15 cellular contexts compared by ENCODE assay signal in genomic region chrX:40729923-40730584, GRCh38. TPM values are rescaled to one million over a fixed set of nuclear protein-coding genes. Genes with fewer than 3 reads are reported as not detected.
DNase-seq lines count a peak whose midpoint lies in the region; ATAC-seq and TF ChIP-seq lines count a peak whose summit lies in the region.
"Had no signal": no experiment of that assay in that cellular context is flagged by ENCODE, and none has a peak within 500 bp of the region (broad histone marks: within the 10 kb centered on the region; RNA-seq: fewer than 3 reads in every experiment).

No MANE protein-coding gene starts in this region.

- 0 out of 2 replicates have a peak overlapping the region, but pooled peaks have one; percentile 10 for H3K4me3 ChIP-seq in HUES64 (ENCODE audit: low read length)
- H3K4me3 ChIP-seq in muscle layer of duodenum (ENCODE audit: low read depth in 1 of 2, low read length in 2 of 2) = peak overlapping the region in 1 of 2 donors; percentile 28
- H3K4me3 ChIP-seq: HAP-1, skin epidermis had no signal

- no peak for TF ChIP-seq POLR2A in GM18505 (IDR thresholded peaks at IDR 0.05; ENCODE audit: borderline replicate concordance, extremely low read depth, insufficient read depth, insufficient read length)

- H3K4me1 Mint-ChIP-seq in CD14-positive monocyte = peaks cover 45% of the 10 kb centered on the region
- H3K4me1 Mint-ChIP-seq in activated naive CD8-positive, alpha-beta T cell treated with anti-CD3 and anti-CD28 coated beads, Interleukin-2, amount 50 U/mL, for 24 hours = peaks cover 66% of the 10 kb centered on the region

- WGBS in HUES64 = 61% methylated on average over 2 of the region's 4 CpGs

- peaks cover 0 to 3% (median 0%) of the 10 kb centered on the region in 7 donors for H3K9me3 Mint-ChIP-seq in CD14-positive monocyte
- no peaks in the 10 kb centered on the region for H3K9me3 Mint-ChIP-seq in activated naive CD8-positive, alpha-beta T cell treated with anti-CD3 and anti-CD28 coated beads, Interleukin-2, amount 50 U/mL, for 24 hours

- H3K36me3 Mint-ChIP-seq in CD14-positive monocyte = peaks cover 17 to 28% of the 10 kb centered on the region in 2 donors
- peaks cover 32% of the 10 kb centered on the region for H3K36me3 Mint-ChIP-seq in activated naive CD8-positive, alpha-beta T cell treated with anti-CD3 and anti-CD28 coated beads, Interleukin-2, amount 50 U/mL, for 24 hours (ENCODE audit: low read depth)

- peaks cover 4% of the 10 kb centered on the region; the same call in 1 of the 2 replicates for H3K4me1 ChIP-seq in HUES64 (ENCODE audit: insufficient read depth, low read length)
- H3K4me1 ChIP-seq in muscle layer of duodenum (ENCODE audit: control insufficient read depth in 1 of 2, insufficient read depth in 2 of 2, low read length in 2 of 2) = peaks cover 3 to 16% of the 10 kb centered on the region in 2 donors

- TF ChIP-seq CTCF in CD14-positive monocyte (IDR thresholded peaks at IDR 0.05) = no peak

- H3K36me3 ChIP-seq in HUES64 (ENCODE audit: insufficient read depth, low read length) (peaks cover 39% of the 10 kb centered on the region), muscle layer of duodenum (ENCODE audit: control insufficient read depth in 1 of 2, insufficient read depth in 2 of 2, low read length in 2 of 2) (peaks cover 0 to 5% of the 10 kb centered on the region in 2 donors)

- H3K27ac ChIP-seq in HUES64 (ENCODE audit: low read depth, low read length) (no peak overlapping the region), muscle layer of duodenum (ENCODE audit: low read length) (peak overlapping the region; percentile 21)
- H3K27ac ChIP-seq: C4-2B, skin epidermis had no signal

- no peak for ATAC-seq in activated naive CD8-positive, alpha-beta T cell treated with anti-CD3 and anti-CD28 coated beads, Interleukin-2, amount 50 U/mL, for 24 hours
- ATAC-seq in GM18505 (IDR thresholded peaks at IDR 0.05; ENCODE audit: unreplicated experiment) (no peak), GM19467 (IDR thresholded peaks at IDR 0.05; ENCODE audit: unreplicated experiment) (no peak)

- H3K27ac Mint-ChIP-seq in CD14-positive monocyte = peak overlapping the region in 4 of 7 donors; percentile 38 to 52 (median 44)
- H3K27ac Mint-ChIP-seq in activated naive CD8-positive, alpha-beta T cell treated with anti-CD3 and anti-CD28 coated beads, Interleukin-2, amount 50 U/mL, for 24 hours = peak overlapping the region; percentile 80

- no peak overlapping the region for H3K9ac ChIP-seq in HUES64 (ENCODE audit: low read depth, low read length)

- CTCF ChIA-PET in HEK293T (lab: Yijun Ruan, JAX) = interaction anchor here (0.7 kb wide), 1 partner anchor 344 kb away, joined by 3 read pairs; no protein-coding TSS in a partner anchor

- H3K27me3 Mint-ChIP-seq in CD14-positive monocyte (ENCODE audit: low read depth in 3 of 3) = peaks cover 0 to 54% (median 0%) of the 10 kb centered on the region in 3 donors
- no peaks in the 10 kb centered on the region for H3K27me3 Mint-ChIP-seq in activated naive CD8-positive, alpha-beta T cell treated with anti-CD3 and anti-CD28 coated beads, Interleukin-2, amount 50 U/mL, for 24 hours

- no peak overlapping the region for H3K4me3 Mint-ChIP-seq in CD14-positive monocyte
- peak overlapping the region; percentile 45 for H3K4me3 Mint-ChIP-seq in activated naive CD8-positive, alpha-beta T cell treated with anti-CD3 and anti-CD28 coated beads, Interleukin-2, amount 50 U/mL, for 24 hours

- no peak for DNase-seq in CD14-positive monocyte (ENCODE audit: low spot score)
- no peak for DNase-seq in activated naive CD8-positive, alpha-beta T cell treated with anti-CD3 and anti-CD28 coated beads, Interleukin-2, amount 50 U/mL, for 24 hours
- no peak for DNase-seq in stimulated activated naive CD4-positive, alpha-beta T cell treated with Interleukin-2 at 50 U/mL for 16 hours (lab: John Stamatoyannopoulos, UW)
- DNase-seq in HEK293T (ENCODE audit: extremely low spot score) = no peak
- DNase-seq: activated CD4-positive, alpha-beta T cell treated with anti-CD3 and anti-CD28 coated beads for 1 hour; effector CD4-positive, alpha-beta T cell; head of caudate nucleus; RPMI8226 had no signal

- POLR2A ChIA-PET in HEK293T (lab: Yijun Ruan, JAX) = no interaction called here

- H3K27me3 ChIP-seq in HUES64 (ENCODE audit: insufficient read depth, low read length) = no peaks in the 10 kb centered on the region
- H3K27me3 ChIP-seq in muscle layer of duodenum (ENCODE audit: low read depth, low read length) = no peaks in the 10 kb centered on the region

- H3K9me3 ChIP-seq in HUES64 (ENCODE audit: insufficient read depth, low read depth, low read length) = no peaks in the 10 kb centered on the region
- H3K9me3 ChIP-seq in muscle layer of duodenum (ENCODE audit: control insufficient read depth in 1 of 2, low read length in 2 of 2) = no peaks in the 10 kb centered on the region
- H3K9me3 ChIP-seq: HAP-1 had no signal

- intact Hi-C loops in CD14-positive monocyte (cut with micrococcal nuclease) = loop anchor here (10.0 kb wide), 3 partner anchors 75 to 395 kb away; partner anchors contain the start of gene CXorf38 (in 1 of the 2)

TF ChIP-seq in HEK293T, 16 proteins besides CTCF, POLR2A, EP300 and RAD21:
- TF ChIP-seq HDGF (IDR thresholded peaks at IDR 0.05; ENCODE audit: borderline replicate concordance) (no peak), ELF4 (IDR thresholded peaks at IDR 0.05) (no peak), FOXA1 (IDR thresholded peaks at IDR 0.05) (no peak), TARDBP (IDR thresholded peaks at IDR 0.05) (no peak), LEF1 (IDR thresholded peaks at IDR 0.05; ENCODE audit: borderline replicate concordance) (no peak), SP1 (IDR thresholded peaks at IDR 0.05) (no peak), NFRKB (IDR thresholded peaks at IDR 0.05) (no peak), BHLHE40 (IDR thresholded peaks at IDR 0.05; ENCODE audit: borderline replicate concordance) (no peak), SUZ12 (IDR thresholded peaks at IDR 0.05) (no peak)

RNA-seq across cellular contexts. Expression of gene MED14, which starts 5.3 kb away (rescaled TPM):
- polyA plus RNA-seq in CD14-positive monocyte = 1 to 10 TPM; 3.6 to 6.8 TPM
- 30.2 TPM for polyA plus RNA-seq in HUES64 (2013, experiment 1 of 2)
- polyA plus RNA-seq in HUES64 (2013, experiment 2 of 2) = 39.4 TPM
